In the genomic region with DNA sequence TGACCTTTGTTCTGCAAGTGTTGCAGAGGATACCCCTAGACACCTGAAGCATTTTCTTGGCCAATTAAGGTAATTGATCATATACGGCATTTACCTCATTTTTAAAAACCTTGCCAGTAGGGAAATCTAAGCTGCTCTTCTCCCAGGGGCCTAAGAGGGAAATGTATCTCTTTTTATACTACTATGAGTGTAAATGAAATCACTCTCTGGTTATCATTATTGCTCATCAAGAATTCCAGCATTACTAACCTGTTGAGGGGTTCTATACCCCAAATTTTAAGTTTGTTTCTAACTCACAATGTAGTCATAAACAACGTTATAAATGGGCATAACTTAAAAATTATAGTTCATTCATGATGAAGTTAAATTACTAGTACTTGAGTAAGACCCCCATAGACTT, we compare ENCODE assay signal across 27 cellular contexts.
"Had no signal": no experiment of that assay in that cellular context is flagged by ENCODE, and none has a peak within 500 bp of the region (broad histone marks: within the 10 kb centered on the region; RNA-seq: fewer than 3 reads in every experiment).

No MANE protein-coding gene starts in this region.

- ATAC-seq: WTC11 had no signal

- H3K9me3 Mint-ChIP-seq: activated CD4-positive, alpha-beta memory T cell treated with anti-CD3 and anti-CD28 coated beads for 36 hours; activated CD4-positive, alpha-beta T cell treated with anti-CD3 and anti-CD28 coated beads, Interleukin-2, amount 10 ng/mL, durations not matched to agents 7 days and 5 days; activated naive CD8-positive, alpha-beta T cell treated with anti-CD3 and anti-CD28 coated beads, Interleukin-2, amount 10 ng/mL, durations not matched to agents 7 days and 5 days; activated T-helper 2 cell treated with anti-CD3 and anti-CD28 coated beads, Interferon-gamma antibody, Interleukin-2, Interleukin-4, amounts not matched to agents 10 μg/mL and 5 μg/mL and 100 μg/mL, durations not matched to agents 14 hours and 24 hours and 36 hours; T-helper 1 cell treated with Interleukin-12 subunit alpha and Interleukin-12 subunit beta and Interleukin-4 antibody, amounts not matched to agents 30 μg/mL and 1 μg/mL, for 36 hours; WTC11 had no signal

- H3K27ac Mint-ChIP-seq: activated CD4-positive, alpha-beta T cell treated with anti-CD3 and anti-CD28 coated beads, Interleukin-2, amount 10 ng/mL, durations not matched to agents 7 days and 5 days; activated naive CD8-positive, alpha-beta T cell treated with anti-CD3 and anti-CD28 coated beads, Interleukin-2, amount 10 ng/mL, durations not matched to agents 7 days and 5 days; activated T-helper 2 cell treated with anti-CD3 and anti-CD28 coated beads, Interferon-gamma antibody, Interleukin-2, Interleukin-4, amounts not matched to agents 10 μg/mL and 5 μg/mL and 100 μg/mL, durations not matched to agents 14 hours and 24 hours and 36 hours; T-helper 1 cell treated with Interleukin-12 subunit alpha and Interleukin-12 subunit beta and Interleukin-4 antibody, amounts not matched to agents 30 μg/mL and 1 μg/mL, for 36 hours; WTC11 had no signal

- H3K27me3 Mint-ChIP-seq: activated CD4-positive, alpha-beta memory T cell treated with anti-CD3 and anti-CD28 coated beads for 36 hours; activated CD4-positive, alpha-beta T cell treated with anti-CD3 and anti-CD28 coated beads, Interleukin-2, amount 10 ng/mL, durations not matched to agents 7 days and 5 days; activated naive CD8-positive, alpha-beta T cell treated with anti-CD3 and anti-CD28 coated beads, Interleukin-2, amount 10 ng/mL, durations not matched to agents 7 days and 5 days had no signal

- DNase-seq: activated CD4-positive, alpha-beta memory T cell treated with anti-CD3 and anti-CD28 coated beads for 36 hours; activated CD4-positive, alpha-beta T cell treated with anti-CD3 and anti-CD28 coated beads, Interleukin-2, amount 10 ng/mL, durations not matched to agents 7 days and 5 days; activated CD4-positive, CD25-positive, alpha-beta regulatory T cell treated with anti-CD3 and anti-CD28 coated beads, Interleukin-2, amount 50 U/mL, for 72 hours; activated CD8-positive, alpha-beta memory T cell treated with anti-CD3 and anti-CD28 coated beads, Interleukin-2, amount 50 U/mL, for 4 hours; activated gamma-delta T cell treated with Interleukin-2 at 50 U/mL for 16 hours; activated naive CD8-positive, alpha-beta T cell treated with anti-CD3 and anti-CD28 coated beads, Interleukin-2, amount 10 ng/mL, durations not matched to agents 7 days and 5 days; activated T-cell treated with anti-CD3 and anti-CD28 coated beads, Interleukin-2, amount 50 U/mL, for 1 hour; adrenal gland; aorta; caudate nucleus; MM.1S; NCI-H1105; NCI-H1436; NCI-H187; NCI-H2081; NCI-H510A treated with DMSO at 0.1 percent for 48 hours; NCI-H69; NK-92 treated with Interleukin-12 subunit alpha and Interleukin-12 subunit beta, amount 100 ng/mL, for 24 hours; OCI-M1; Peyer's patch; Right ventricle myocardium superior; SJCRH30; SK-N-SH; SW 1271 had no signal

- H3K4me3 Mint-ChIP-seq: activated CD4-positive, alpha-beta memory T cell treated with anti-CD3 and anti-CD28 coated beads for 36 hours; activated CD4-positive, alpha-beta T cell treated with anti-CD3 and anti-CD28 coated beads, Interleukin-2, amount 10 ng/mL, durations not matched to agents 7 days and 5 days; activated naive CD8-positive, alpha-beta T cell treated with anti-CD3 and anti-CD28 coated beads, Interleukin-2, amount 10 ng/mL, durations not matched to agents 7 days and 5 days; T-helper 1 cell treated with Interleukin-12 subunit alpha and Interleukin-12 subunit beta and Interleukin-4 antibody, amounts not matched to agents 30 μg/mL and 1 μg/mL, for 36 hours; WTC11 had no signal
